ENCODE assay signal across 9 cellular contexts in the genomic region with DNA sequence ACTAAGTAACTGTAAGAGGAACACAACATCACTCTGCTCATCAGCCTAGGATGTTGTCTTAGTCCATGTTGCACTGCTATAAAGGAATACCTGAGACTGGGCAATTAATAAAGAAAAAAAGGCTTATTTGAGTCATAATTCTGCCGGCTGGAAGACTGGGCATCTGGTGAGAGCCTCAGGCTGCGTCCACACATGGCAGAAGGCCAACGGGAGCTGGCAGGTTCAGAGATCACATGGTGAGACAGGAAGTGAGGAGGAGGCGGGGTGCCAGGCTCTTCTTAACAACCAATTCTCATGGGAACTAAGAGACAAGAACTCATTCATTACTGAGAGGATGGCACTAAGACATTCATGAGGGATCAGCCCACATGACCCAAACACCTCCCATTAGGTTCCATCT. TPM values are rescaled to one million over a fixed set of nuclear protein-coding genes. Genes with fewer than 3 reads are reported as not detected.
DNase-seq lines count a peak whose midpoint lies in the region; ATAC-seq, FAIRE-seq and TF ChIP-seq lines count a peak whose summit lies in the region.
"Had no signal": no experiment of that assay in that cellular context is flagged by ENCODE, and none has a peak within 500 bp of the region (broad histone marks: within the 10 kb centered on the region; RNA-seq: fewer than 3 reads in every experiment).

No MANE protein-coding gene starts in this region.

- H4K20me1 ChIP-seq in endothelial cell of umbilical vein (replicated peaks; ENCODE audit: control insufficient read depth, extremely low read depth, insufficient read depth, low read length): no peaks in the 10 kb centered on the region

- H3K9me1 ChIP-seq in endothelial cell of umbilical vein (replicated peaks; ENCODE audit: control insufficient read depth, extremely low read depth, insufficient read depth, low read length): no peaks in the 10 kb centered on the region

- H3K4me2 ChIP-seq in endothelial cell of umbilical vein (ENCODE audit: insufficient read depth, low read length): no peak overlapping the region

- TF ChIP-seq CTCF in endothelial cell of umbilical vein (IDR thresholded peaks at IDR 0.05; ENCODE audit: extremely low read depth in 1 of 2, insufficient read depth in 1 of 2, low read depth in 1 of 2, low read length in 2 of 2) (no peak), osteocyte (IDR thresholded peaks at IDR 0.05) (no peak), D721Med (IDR thresholded peaks at IDR 0.05; ENCODE audit: insufficient read depth, missing control alignments) (no peak)

- H3K4me1 Mint-ChIP-seq in osteocyte (ENCODE audit: unreplicated experiment): peaks cover 14% of the 10 kb centered on the region

- no TSS peak for BruUV-seq in endothelial cell of umbilical vein (replicated peaks; lab: Mats Ljungman, UMichigan)

- H3K9me3 ChIP-seq in endothelial cell of umbilical vein (replicated peaks; ENCODE audit: control insufficient read depth, insufficient read depth, low read length): no peaks in the 10 kb centered on the region

- no peaks in the 10 kb centered on the region for H3K79me2 ChIP-seq in endothelial cell of umbilical vein (ENCODE audit: control insufficient read depth, insufficient read depth, low read length)

- H3K4me1 ChIP-seq in endothelial cell of umbilical vein (ENCODE audit: control insufficient read depth, extremely low read depth, insufficient read depth, low read length): peaks cover 5% of the 10 kb centered on the region

- peaks cover 60% of the 10 kb centered on the region for H3K36me3 Mint-ChIP-seq in osteocyte (ENCODE audit: unreplicated experiment)

- peaks cover 14 to 17% of the 10 kb centered on the region in 2 experiments for H3K36me3 ChIP-seq in endothelial cell of umbilical vein (ENCODE audit: control insufficient read depth in 2 of 2, extremely low read depth in 1 of 2, insufficient read depth in 2 of 2, low read length in 2 of 2)

- H3K4me3 Mint-ChIP-seq in osteocyte (ENCODE audit: unreplicated experiment): no peak overlapping the region

- no peak for ATAC-seq in GM18907 (IDR thresholded peaks at IDR 0.05; ENCODE audit: unreplicated experiment)
- ATAC-seq in GM18867 (IDR thresholded peaks at IDR 0.05; ENCODE audit: unreplicated experiment): no peak

- peak; percentile 93 for DNase-seq in DMS53 (lab: John Stamatoyannopoulos, UW)
- DNase-seq in NCI-H345 (lab: John Stamatoyannopoulos, UW): peak; percentile 77
- DNase-seq in endothelial cell of umbilical vein (ENCODE audit: low read depth, low spot score): peak; percentile 72
- peak; percentile 90 for DNase-seq in osteocyte (ENCODE audit: extremely low spot score, unreplicated experiment)
- no peak for DNase-seq in D721Med (ENCODE audit: insufficient read length, low spot score)
- no peak for DNase-seq in activated CD4-positive, alpha-beta T cell treated with anti-CD3 and anti-CD28 coated beads for 4 hours

- no peak overlapping the region for H2AFZ ChIP-seq in endothelial cell of umbilical vein (ENCODE audit: low read depth, low read length)

- peak overlapping the region; percentile 54 for H3K27ac Mint-ChIP-seq in osteocyte (ENCODE audit: unreplicated experiment)

- H3K9me3 Mint-ChIP-seq in osteocyte (ENCODE audit: unreplicated experiment): no peaks in the 10 kb centered on the region

- dilution Hi-C loops in endothelial cell of umbilical vein (cut with MboI; ENCODE audit: extremely low pct_ligation_motif_present, low sequenced_read_pairs): no loop called here

- CTCF ChIA-PET in endothelial cell of umbilical vein (lab: Charles Lee): interaction anchor here (0.7 to 3.4 kb wide), 4 partner anchors 10 to 152 kb away, joined by 3 to 21 read pairs (median 3); a partner anchor contains a TSS

- H3K9ac ChIP-seq in endothelial cell of umbilical vein (replicated peaks; ENCODE audit: extremely low read depth, insufficient read depth, low read length): no peak overlapping the region

- POLR2A ChIA-PET in endothelial cell of umbilical vein (lab: Charles Lee): no interaction called here

- FAIRE-seq in endothelial cell of umbilical vein (lab: Jason Lieb, UNC): peak; percentile 74
- FAIRE-seq in D721Med (lab: Jason Lieb, UNC): no peak
- FAIRE-seq: H1 had no signal

- no peaks in the 10 kb centered on the region for H3K27me3 ChIP-seq in endothelial cell of umbilical vein (ENCODE audit: control insufficient read depth in 2 of 2, insufficient read depth in 2 of 2, low read length in 2 of 2)

- no peak overlapping the region for H3K4me3 ChIP-seq in endothelial cell of umbilical vein (replicated peaks in 1 of 3; ENCODE audit: insufficient read depth in 1 of 3, low read depth in 1 of 3, low read length in 3 of 3)

- TF ChIP-seq POLR2A in endothelial cell of umbilical vein (IDR thresholded peaks at IDR 0.05; ENCODE audit: low read depth, low read length): no peak

- H3K27me3 Mint-ChIP-seq in osteocyte (ENCODE audit: unreplicated experiment): no peaks in the 10 kb centered on the region

- intact Hi-C loops in endothelial cell of umbilical vein (cut with micrococcal nuclease): loop anchor here (5.0 kb wide), 1 partner anchor 152 kb away; a partner anchor contains a TSS

- H3K27ac ChIP-seq in endothelial cell of umbilical vein (ENCODE audit: insufficient read depth, low read depth, low read length): no peak overlapping the region

TF ChIP-seq in endothelial cell of umbilical vein, 7 proteins besides CTCF, POLR2A, EP300 and RAD21:
- no peak for TF ChIP-seq JUN (IDR thresholded peaks at IDR 0.05; ENCODE audit: borderline replicate concordance, insufficient read depth, insufficient read length, low read depth)
- TF ChIP-seq, protein P1, sequence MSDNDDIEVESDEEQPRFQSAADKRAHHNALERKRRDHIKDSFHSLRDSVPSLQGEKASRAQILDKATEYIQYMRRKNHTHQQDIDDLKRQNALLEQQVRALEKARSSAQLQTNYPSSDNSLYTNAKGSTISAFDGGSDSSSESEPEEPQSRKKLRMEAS (IDR thresholded peaks at IDR 0.05; ENCODE audit: insufficient read depth, insufficient read length): no peak
- no peak for TF ChIP-seq FOS (IDR thresholded peaks at IDR 0.05; ENCODE audit: borderline replicate concordance, insufficient read depth, low read length)
- no peak for TF ChIP-seq GATA2 (IDR thresholded peaks at IDR 0.05; ENCODE audit: insufficient read depth, insufficient read length, low read depth, low read length)
- TF ChIP-seq MYC (IDR thresholded peaks at IDR 0.05; ENCODE audit: low read depth, low read length): no peak
- TF ChIP-seq POLR2AphosphoS5 (IDR thresholded peaks at IDR 0.05; ENCODE audit: insufficient read depth, low read depth, low read length): no peak
- no peak for TF ChIP-seq EZH2 (IDR thresholded peaks at IDR 0.05; ENCODE audit: borderline replicate concordance, low read depth, low read length, severe bottlenecking)
TF ChIP-seq in endothelial cell of umbilical vein: peak in this region for 0.

RNA-seq across cellular contexts. Expression of a gene that starts 46.8 kb away (rescaled TPM):
- total RNA-seq in endothelial cell of umbilical vein (20.6 and 25.6 TPM in 2 replicates), osteocyte (30.9 and 33.3 TPM in 2 replicates)
- polyA plus RNA-seq in endothelial cell of umbilical vein: 16.7 and 16.8 TPM in 2 replicates
- polyA plus RNA-seq in endothelial cell of umbilical vein (2011; cell fraction: cytosol; rRNA removed): 9.0 and 9.2 TPM in 2 replicates
- 39.5 and 45.0 TPM in 2 replicates for polyA plus RNA-seq in endothelial cell of umbilical vein (2011; cell fraction: nucleus; rRNA removed)
- polyA plus RNA-seq in endothelial cell of umbilical vein (2012): 10.6 and 14.0 TPM in 2 replicates
- polyA minus RNA-seq in endothelial cell of umbilical vein: 76.7 and 95.1 TPM in 2 replicates
- polyA minus RNA-seq in endothelial cell of umbilical vein (2011; cell fraction: cytosol; rRNA and poly(A)+ RNA removed): 17.3 TPM
- 63.8 and 96.3 TPM in 2 replicates for polyA minus RNA-seq in endothelial cell of umbilical vein (2011; cell fraction: nucleus; rRNA and poly(A)+ RNA removed)

Comparison
In these comparisons a context has a peak if more than half of its experiments do, and no peak if none do; other contexts are left out.
1. DNase-seq: peak in DMS53 (single experiment), NCI-H345 (single experiment), endothelial cell of umbilical vein (single experiment) and osteocyte (single experiment); none in D721Med (single experiment) and activated CD4-positive, alpha-beta T cell treated with anti-CD3 and anti-CD28 coated beads for 4 hours (0 of 2).